Comparison of ENCODE assay signal across 8 cellular contexts in the genomic region with DNA sequence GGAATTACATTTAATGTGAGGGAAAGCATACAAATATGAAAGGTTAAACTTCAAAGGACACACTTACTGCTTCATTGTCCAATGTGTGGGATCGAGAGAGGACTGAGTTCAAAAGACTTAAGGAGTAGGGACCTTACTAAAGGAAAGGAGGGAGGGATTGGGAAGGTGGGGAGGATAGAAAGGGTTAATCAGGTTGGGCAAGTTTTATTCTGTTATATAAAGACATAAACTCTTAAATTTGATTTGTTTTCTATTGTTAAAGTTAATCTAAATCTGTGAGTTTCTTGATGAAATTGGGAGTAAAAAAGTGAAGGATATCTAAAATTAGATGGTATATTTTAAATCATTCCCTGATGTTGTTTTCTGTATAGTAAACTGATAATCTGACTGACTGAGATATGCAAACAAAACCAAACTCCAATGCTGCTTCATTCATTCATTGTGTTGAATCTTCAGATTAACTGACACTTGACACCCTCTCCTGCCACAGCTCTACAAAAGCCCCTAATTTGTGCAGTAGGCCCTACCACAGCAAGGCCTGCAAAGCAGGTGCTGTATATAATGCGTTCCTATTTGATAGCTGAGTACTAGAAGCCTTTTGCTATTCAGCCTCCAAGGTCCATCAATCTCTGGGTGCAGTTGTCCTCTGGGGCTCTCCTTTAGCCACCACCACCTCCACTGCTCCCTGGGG. TPM values are rescaled to one million over a fixed set of nuclear protein-coding genes. Genes with fewer than 3 reads are reported as not detected.
DNase-seq lines count a peak whose midpoint lies in the region; ATAC-seq lines count a peak whose summit lies in the region.

No MANE protein-coding gene starts in this region.

- no peak overlapping the region for H2BK5ac ChIP-seq in mesendoderm (ENCODE audit: low read length)

- peak overlapping the region; percentile 99; the same call in 1 of the 2 replicates for H3K9ac ChIP-seq in GM23248
- H3K9ac ChIP-seq in mesendoderm (ENCODE audit: low read length): no peak overlapping the region

- H3K56ac ChIP-seq in mesendoderm (ENCODE audit: low read length): peak overlapping the region; percentile 94

- H4K20me1 ChIP-seq in GM23248 (ENCODE audit: insufficient read depth): 0 out of 2 replicates have a peak, but pooled peaks cover 8% of the 10 kb centered on the region

- H2BK120ac ChIP-seq in mesendoderm (ENCODE audit: low read depth, low read length): no peak overlapping the region

- H3K27ac ChIP-seq in GM23248 (0 out of 2 replicates have a peak overlapping the region, but pooled peaks have one; percentile 96), mesendoderm (ENCODE audit: low read depth, low read length) (no peak overlapping the region)

- H3K4me2 ChIP-seq in GM23248 (ENCODE audit: unreplicated experiment) (no peak overlapping the region), mesendoderm (ENCODE audit: low read length) (no peak overlapping the region)

- no peaks in the 10 kb centered on the region for H3K27me3 ChIP-seq in GM23248 (replicated peaks; ENCODE audit: insufficient read depth)
- no peaks in the 10 kb centered on the region for H3K27me3 ChIP-seq in mesendoderm (ENCODE audit: insufficient read depth, low read length, poor library complexity)

- H2AK5ac ChIP-seq in mesendoderm (ENCODE audit: low read length): no peak overlapping the region

- H3K4me1 ChIP-seq in GM23248 (ENCODE audit: insufficient read depth): peaks cover 16% of the 10 kb centered on the region
- no peaks in the 10 kb centered on the region for H3K4me1 ChIP-seq in mesendoderm (ENCODE audit: control insufficient read depth, low read depth, low read length)

- H3K18ac ChIP-seq in mesendoderm (ENCODE audit: low read length): no peak overlapping the region

- no peak overlapping the region for H3K23ac ChIP-seq in mesendoderm (ENCODE audit: low read length)

- H3K4me3 ChIP-seq in GM23248 (peak overlapping the region; percentile 96), mesendoderm (ENCODE audit: low read length) (no peak overlapping the region)

- H3K9me2 ChIP-seq in GM23248 (ENCODE audit: insufficient read depth): no peaks in the 10 kb centered on the region

- WGBS in GM23248 (ENCODE audit: low coverage in 1 of 2, low lambda C conversion rate in 2 of 2, missing lambda C conversion rate in 2 of 2), 2 experiments: 66 to 77% methylated on average over 2 of the region's 2 CpGs
- WGBS in mesendoderm (ENCODE audit: extremely low coverage, insufficient coverage, low lambda C conversion rate): no CpG with 5 or more reads among the region's 2 CpGs

- H3K79me1 ChIP-seq in mesendoderm (ENCODE audit: low read length): peaks cover 6% of the 10 kb centered on the region

- H3K9me3 ChIP-seq in GM23248 (ENCODE audit: low read depth): no peaks in the 10 kb centered on the region

- no peak overlapping the region for H2BK15ac ChIP-seq in mesendoderm (replicated peaks; ENCODE audit: low read depth)

- ATAC-seq in HG03135 (IDR thresholded peaks at IDR 0.05; ENCODE audit: unreplicated experiment) (no peak), HG03025 (IDR thresholded peaks at IDR 0.05; ENCODE audit: low FRiP score, unreplicated experiment) (no peak)

- H4K8ac ChIP-seq in mesendoderm (ENCODE audit: low read depth, low read length): no peak overlapping the region

- H2AFZ ChIP-seq in GM23248: peak overlapping the region; percentile 74; the same call in 1 of the 2 replicates

- H3F3A ChIP-seq in GM23248 (ENCODE audit: insufficient read depth): peaks cover 20% of the 10 kb centered on the region

- H3K79me2 ChIP-seq in GM23248 (ENCODE audit: insufficient read depth) (peaks cover 36% of the 10 kb centered on the region), mesendoderm (ENCODE audit: control insufficient read depth, insufficient read depth, low read length) (peaks cover 17% of the 10 kb centered on the region)

- H3K4ac ChIP-seq in mesendoderm (ENCODE audit: low read depth, low read length): no peak overlapping the region

- in situ Hi-C loops in GM23248 (cut with MboI): loop anchor here (25.0 kb wide), 1 partner anchor 367 kb away; no protein-coding TSS in a partner anchor

- H4K5ac ChIP-seq in mesendoderm (ENCODE audit: low read length): no peak overlapping the region

- DNase-seq in D341Med (ENCODE audit: low spot score) (peak; percentile 36), GM23248 (no peak), NCI-H82 (lab: John Stamatoyannopoulos, UW) (peak; percentile 81), mesendoderm (no peak), SW480 (ENCODE audit: low spot score) (no peak)
- DNase-seq in activated effector memory CD4-positive, alpha-beta T cell treated with anti-CD3 and anti-CD28 coated beads, Interleukin-2, amount 50 U/mL, for 16 hours: no peak

- H3K36me3 ChIP-seq in GM23248 (ENCODE audit: low read depth) (no peaks in the 10 kb centered on the region), mesendoderm (ENCODE audit: control insufficient read depth, insufficient read depth, low read length) (no peaks in the 10 kb centered on the region)

RNA-seq across cellular contexts. Expression of gene UBE2J1, which starts 1.3 kb away (rescaled TPM):
- 42.9 and 43.4 TPM in 2 replicates for total RNA-seq in GM23248 (2014; rRNA removed; shearing (Covaris generic))
- 44.5 and 44.6 TPM in 2 replicates for polyA plus RNA-seq in GM23248 (2016; fragmentation: Nextera tagmentation; extraction: Ambion mirVana)
- 34.6 TPM for polyA plus RNA-seq in mesendoderm (2013, experiment 1 of 2)
- 35.3 TPM for polyA plus RNA-seq in mesendoderm (2013, experiment 2 of 2)

RNA-seq across cellular contexts. Expression of gene GABRR2, which starts 38.7 kb away (rescaled TPM):
- total RNA-seq in GM23248 (2014; rRNA removed; shearing (Covaris generic)): not detected in 2 replicates
- polyA plus RNA-seq in GM23248 (2016; fragmentation: Nextera tagmentation; extraction: Ambion mirVana): not detected in 2 replicates
- 0.04 TPM for polyA plus RNA-seq in mesendoderm (2013, experiment 1 of 2)
- polyA plus RNA-seq in mesendoderm (2013, experiment 2 of 2): 0.03 TPM

RNA-seq across cellular contexts. Expression of gene RRAGD, which starts 58.2 kb away (rescaled TPM):
- total RNA-seq in GM23248 (2014; rRNA removed; shearing (Covaris generic)): not detected in 2 replicates
- not detected in 2 replicates for polyA plus RNA-seq in GM23248 (2016; fragmentation: Nextera tagmentation; extraction: Ambion mirVana)
- polyA plus RNA-seq in mesendoderm (2013, experiment 1 of 2): 3.5 TPM
- polyA plus RNA-seq in mesendoderm (2013, experiment 2 of 2): 3.8 TPM

Comparison
In these comparisons a context has a peak if more than half of its experiments do, and no peak if none do; other contexts are left out.
1. DNase-seq: peak in D341Med (single experiment) and NCI-H82 (single experiment); none in GM23248 (single experiment), mesendoderm (single experiment), SW480 (single experiment) and activated effector memory CD4-positive, alpha-beta T cell treated with anti-CD3 and anti-CD28 coated beads, Interleukin-2, amount 50 U/mL, for 16 hours (single experiment).